34 cellular contexts compared by ENCODE assay signal in the genomic region with DNA sequence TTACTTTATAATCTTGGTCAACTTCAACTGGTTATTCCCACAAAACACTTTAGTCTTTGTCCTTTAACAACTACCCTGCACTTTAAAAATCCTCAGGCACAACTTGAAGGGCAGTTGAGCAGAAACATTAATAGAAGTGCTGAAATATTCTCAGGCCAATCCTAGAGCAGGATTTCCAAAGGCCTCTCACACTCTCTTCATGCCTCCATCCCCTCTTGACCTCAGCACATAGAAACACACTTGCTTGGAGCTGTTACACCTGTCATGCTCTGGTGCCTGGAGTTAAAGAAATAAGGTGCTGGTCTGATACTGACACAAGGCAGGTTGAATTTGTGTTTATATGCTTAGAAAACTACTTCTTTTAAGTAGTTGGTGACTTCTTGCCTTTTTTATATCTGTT.
"Had no signal": no experiment of that assay in that cellular context is flagged by ENCODE, and none has a peak within 500 bp of the region (broad histone marks: within the 10 kb centered on the region; RNA-seq: fewer than 3 reads in every experiment).

No MANE protein-coding gene starts in this region.

- H3K4me3 Mint-ChIP-seq: activated B cell treated with CpG ODN at 0.5 μM for 24 hours; activated CD4-positive, alpha-beta memory T cell treated with anti-CD3 and anti-CD28 coated beads for 36 hours; activated CD4-positive, alpha-beta T cell treated with anti-CD3 and anti-CD28 coated beads, Interleukin-2, amount 10 ng/mL, durations not matched to agents 24 days and 14 days; activated CD8-positive, alpha-beta T cell treated with anti-CD3 and anti-CD28 coated beads for 36 hours; activated naive CD4-positive, alpha-beta T cell treated with anti-CD3 and anti-CD28 coated beads for 36 hours; activated naive CD8-positive, alpha-beta T cell treated with anti-CD3 and anti-CD28 coated beads for 36 hours; activated T-cell treated with anti-CD3 and anti-CD28 coated beads, Interleukin-2, amount 50 U/mL, for 4 hours; activated T-cell treated with anti-CD3 and anti-CD28 coated beads, Interleukin-2, amount 50 U/mL, for 72 hours; activated T-helper 1 cell treated with anti-CD3 and anti-CD28 coated beads, Interleukin-12 subunit alpha, Interleukin-12 subunit beta, Interleukin-2, Interleukin-4 antibody, amounts not matched to agents 30 ng/mL and 10 ng/mL and 1 ng/mL, durations not matched to agents 14 hours and 24 hours and 36 hours; activated T-helper 17 cell treated with anti-CD3 and anti-CD28 coated beads, Interleukin-2, amount 50 U/mL, for 72 hours; T-helper 1 cell treated with Interleukin-12 subunit alpha and Interleukin-12 subunit beta and Interleukin-4 antibody, amounts not matched to agents 30 μg/mL and 1 μg/mL, for 36 hours; T-helper 2 cell treated with Interferon-gamma antibody and Interleukin-4, amounts not matched to agents 5 μg/mL and 100 μg/mL, for 36 hours had no signal

- H3K4me1 ChIP-seq: adrenal gland, body of pancreas had no signal

- H3K27me3 Mint-ChIP-seq: activated B cell treated with CpG ODN at 0.5 μM for 24 hours; activated CD4-positive, alpha-beta memory T cell treated with anti-CD3 and anti-CD28 coated beads for 36 hours; activated CD4-positive, alpha-beta T cell treated with anti-CD3 and anti-CD28 coated beads, Interleukin-2, amount 10 ng/mL, durations not matched to agents 24 days and 14 days; activated CD8-positive, alpha-beta T cell treated with anti-CD3 and anti-CD28 coated beads for 36 hours; activated naive CD8-positive, alpha-beta T cell treated with anti-CD3 and anti-CD28 coated beads for 36 hours; activated T-helper 17 cell treated with anti-CD3 and anti-CD28 coated beads, Interleukin-2, amount 50 U/mL, for 72 hours had no signal

- H3K36me3 ChIP-seq: adrenal gland had no signal

- DNase-seq: activated B cell treated with CpG ODN at 0.5 μM for 24 hours; activated CD4-positive, alpha-beta memory T cell treated with anti-CD3 and anti-CD28 coated beads for 36 hours; activated CD4-positive, alpha-beta T cell treated with anti-CD3 and anti-CD28 coated beads for 4 hours; activated CD4-positive, alpha-beta T cell treated with anti-CD3 and anti-CD28 coated beads, Interleukin-2, amount 10 ng/mL, durations not matched to agents 24 days and 14 days; activated CD4-positive, alpha-beta T cell treated with anti-CD3 and anti-CD28 coated beads, Interleukin-2, amount 50 U/mL, for 1 hour; activated CD4-positive, alpha-beta T cell treated with anti-CD3 and anti-CD28 coated beads, Interleukin-2, amount 50 U/mL, for 4 hours; activated CD4-positive, CD25-positive, alpha-beta regulatory T cell treated with anti-CD3 and anti-CD28 coated beads, Interleukin-2, amount 50 U/mL, for 72 hours; activated CD8-positive, alpha-beta memory T cell treated with anti-CD3 and anti-CD28 coated beads, Interleukin-2, amount 50 U/mL, for 4 hours; activated CD8-positive, alpha-beta T cell treated with anti-CD3 and anti-CD28 coated beads for 36 hours; activated effector memory CD4-positive, alpha-beta T cell treated with anti-CD3 and anti-CD28 coated beads, Interleukin-2, amount 50 U/mL, for 16 hours; activated gamma-delta T cell treated with Interleukin-2 at 50 U/mL for 16 hours; activated naive CD4-positive, alpha-beta T cell; activated naive CD4-positive, alpha-beta T cell treated with anti-CD3 and anti-CD28 coated beads for 36 hours; activated naive CD4-positive, alpha-beta T cell treated with anti-CD3 and anti-CD28 coated beads, Interleukin-2, amount 50 U/mL, for 16 hours; activated naive CD8-positive, alpha-beta T cell treated with anti-CD3 and anti-CD28 coated beads for 36 hours; activated T-cell treated with anti-CD3 and anti-CD28 coated beads for 4 hours; activated T-cell treated with anti-CD3 and anti-CD28 coated beads, Interleukin-2, amount 50 U/mL, for 1 hour; activated T-cell treated with anti-CD3 and anti-CD28 coated beads, Interleukin-2, amount 50 U/mL, for 4 hours; activated T-cell treated with anti-CD3 and anti-CD28 coated beads, Interleukin-2, amount 50 U/mL, for 72 hours; adrenal gland; amniotic stem cell; aorta; body of pancreas; central memory CD4-positive, alpha-beta T cell; SW 1271; T-helper 1 cell; T-helper 2 cell; T-helper 9 cell had no signal

- ATAC-seq: activated CD8-positive, alpha-beta T cell treated with anti-CD3 and anti-CD28 coated beads for 36 hours; activated naive CD4-positive, alpha-beta T cell treated with anti-CD3 and anti-CD28 coated beads, Interleukin-2, amount 50 U/mL, for 72 hours; activated T-cell treated with anti-CD3 and anti-CD28 coated beads, Interleukin-2, amount 50 U/mL, for 4 hours; activated T-cell treated with anti-CD3 and anti-CD28 coated beads, Interleukin-2, amount 50 U/mL, for 72 hours; activated T-helper 17 cell treated with anti-CD3 and anti-CD28 coated beads, Interleukin-2, amount 50 U/mL, for 72 hours; body of pancreas had no signal

- H3K27me3 ChIP-seq: adrenal gland, body of pancreas had no signal

- H3K27ac ChIP-seq: adrenal gland, body of pancreas, VCaP had no signal

- H3K36me3 Mint-ChIP-seq: activated CD4-positive, alpha-beta memory T cell treated with anti-CD3 and anti-CD28 coated beads for 36 hours; activated naive CD4-positive, alpha-beta T cell treated with anti-CD3 and anti-CD28 coated beads, Interleukin-2, amount 50 U/mL, for 72 hours; activated naive CD8-positive, alpha-beta T cell treated with anti-CD3 and anti-CD28 coated beads for 36 hours had no signal

- H3K9me3 ChIP-seq: adrenal gland, body of pancreas had no signal

- H3K9me3 Mint-ChIP-seq: activated CD4-positive, alpha-beta memory T cell treated with anti-CD3 and anti-CD28 coated beads for 36 hours; activated CD4-positive, alpha-beta T cell treated with anti-CD3 and anti-CD28 coated beads, Interleukin-2, amount 10 ng/mL, durations not matched to agents 24 days and 14 days; activated naive CD4-positive, alpha-beta T cell treated with anti-CD3 and anti-CD28 coated beads for 36 hours; activated naive CD4-positive, alpha-beta T cell treated with anti-CD3 and anti-CD28 coated beads, Interleukin-2, amount 50 U/mL, for 72 hours; activated T-helper 1 cell treated with anti-CD3 and anti-CD28 coated beads, Interleukin-12 subunit alpha, Interleukin-12 subunit beta, Interleukin-2, Interleukin-4 antibody, amounts not matched to agents 30 ng/mL and 10 ng/mL and 1 ng/mL, durations not matched to agents 14 hours and 24 hours and 36 hours; activated T-helper 17 cell treated with anti-CD3 and anti-CD28 coated beads, Interleukin-2, amount 50 U/mL, for 72 hours; T-helper 1 cell treated with Interleukin-12 subunit alpha and Interleukin-12 subunit beta and Interleukin-4 antibody, amounts not matched to agents 30 μg/mL and 1 μg/mL, for 36 hours; T-helper 2 cell treated with Interferon-gamma antibody and Interleukin-4, amounts not matched to agents 5 μg/mL and 100 μg/mL, for 36 hours had no signal

- H3K4me1 Mint-ChIP-seq: activated B cell treated with CpG ODN at 0.5 μM for 24 hours; activated CD4-positive, alpha-beta T cell treated with anti-CD3 and anti-CD28 coated beads, Interleukin-2, amount 10 ng/mL, durations not matched to agents 24 days and 14 days; activated naive CD8-positive, alpha-beta T cell treated with anti-CD3 and anti-CD28 coated beads for 36 hours; activated T-helper 17 cell treated with anti-CD3 and anti-CD28 coated beads, Interleukin-2, amount 50 U/mL, for 72 hours had no signal

- H3K4me3 ChIP-seq: adrenal gland, body of pancreas had no signal

- H3K27ac Mint-ChIP-seq: activated B cell treated with CpG ODN at 0.5 μM for 24 hours; activated CD4-positive, alpha-beta memory T cell treated with anti-CD3 and anti-CD28 coated beads for 36 hours; activated CD4-positive, alpha-beta T cell treated with anti-CD3 and anti-CD28 coated beads, Interleukin-2, amount 10 ng/mL, durations not matched to agents 24 days and 14 days; activated CD8-positive, alpha-beta T cell treated with anti-CD3 and anti-CD28 coated beads for 36 hours; activated naive CD4-positive, alpha-beta T cell treated with anti-CD3 and anti-CD28 coated beads for 36 hours; activated naive CD4-positive, alpha-beta T cell treated with anti-CD3 and anti-CD28 coated beads, Interleukin-2, amount 50 U/mL, for 72 hours; activated naive CD8-positive, alpha-beta T cell treated with anti-CD3 and anti-CD28 coated beads for 36 hours; activated T-cell treated with anti-CD3 and anti-CD28 coated beads, Interleukin-2, amount 50 U/mL, for 72 hours; activated T-helper 1 cell treated with anti-CD3 and anti-CD28 coated beads, Interleukin-12 subunit alpha, Interleukin-12 subunit beta, Interleukin-2, Interleukin-4 antibody, amounts not matched to agents 30 ng/mL and 10 ng/mL and 1 ng/mL, durations not matched to agents 14 hours and 24 hours and 36 hours; activated T-helper 17 cell treated with anti-CD3 and anti-CD28 coated beads, Interleukin-2, amount 50 U/mL, for 72 hours; T-helper 1 cell treated with Interleukin-12 subunit alpha and Interleukin-12 subunit beta and Interleukin-4 antibody, amounts not matched to agents 30 μg/mL and 1 μg/mL, for 36 hours; T-helper 2 cell treated with Interferon-gamma antibody and Interleukin-4, amounts not matched to agents 5 μg/mL and 100 μg/mL, for 36 hours had no signal
